32 cellular contexts compared by ENCODE assay signal in the genomic region with DNA sequence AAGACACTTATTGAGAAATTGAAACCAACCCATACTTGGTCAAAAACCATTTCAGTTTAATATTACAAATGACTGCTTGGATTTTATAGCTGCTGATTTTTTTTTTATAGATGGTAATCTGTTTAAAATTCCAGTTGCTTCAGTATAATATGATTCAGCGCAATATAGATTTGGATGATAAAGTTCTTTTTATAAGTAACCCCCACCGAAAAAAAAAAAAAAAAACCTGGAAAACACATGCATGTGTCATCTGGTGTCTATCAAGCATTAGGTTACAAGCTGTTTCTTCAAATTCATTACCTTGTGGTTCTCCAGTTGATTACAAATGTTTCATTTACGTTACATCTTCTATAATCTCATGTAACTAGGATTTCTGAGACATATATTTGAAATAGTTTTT.
"Had no signal": no experiment of that assay in that cellular context is flagged by ENCODE, and none has a peak within 500 bp of the region (broad histone marks: within the 10 kb centered on the region; RNA-seq: fewer than 3 reads in every experiment).

No MANE protein-coding gene starts in this region.

- DNase-seq: activated B cell treated with CpG ODN at 0.5 μM for 24 hours; activated CD4-positive, alpha-beta T cell treated with anti-CD3 and anti-CD28 coated beads for 48 hours; activated CD4-positive, alpha-beta T cell treated with anti-CD3 and anti-CD28 coated beads, Interleukin-2, amount 50 U/mL, for 1 hour; activated CD4-positive, alpha-beta T cell treated with anti-CD3 and anti-CD28 coated beads, Interleukin-2, amount 50 U/mL, for 48 hours; activated CD8-positive, alpha-beta memory T cell treated with anti-CD3 and anti-CD28 coated beads for 24 hours; activated CD8-positive, alpha-beta T cell treated with anti-CD3 and anti-CD28 coated beads for 36 hours; activated effector memory CD4-positive, alpha-beta T cell treated with Interleukin-2 at 50 U/mL for 16 hours; activated gamma-delta T cell treated with Interleukin-2 at 50 U/mL for 16 hours; activated naive CD4-positive, alpha-beta T cell treated with anti-CD3 and anti-CD28 coated beads, Interleukin-2, amount 50 U/mL, for 16 hours; activated naive CD4-positive, alpha-beta T cell treated with Interleukin-2 at 50 U/mL for 16 hours; activated T-cell treated with anti-CD3 and anti-CD28 coated beads, Interleukin-2, amount 50 U/mL, for 4 hours; amniotic stem cell; anterior cingulate cortex; brain microvascular endothelial cell; caudate nucleus; cortex of kidney; dermis blood vessel endothelial cell; effector CD4-positive, alpha-beta T cell; effector memory CD8-positive, alpha-beta T cell; erythroblast; foreskin keratinocyte; heart right ventricle; T1000; WERI-Rb-1 had no signal

- H3K27me3 ChIP-seq: brain microvascular endothelial cell, esophagus muscularis mucosa, foreskin keratinocyte, gastroesophageal sphincter, heart right ventricle, hepatocyte had no signal

- H3K36me3 ChIP-seq: brain microvascular endothelial cell, esophagus muscularis mucosa, gastroesophageal sphincter, heart right ventricle, WERI-Rb-1 had no signal

- H2AFZ ChIP-seq: hepatocyte had no signal

- H3K4me2 ChIP-seq: hepatocyte had no signal

- H3K4me1 ChIP-seq: esophagus muscularis mucosa, foreskin keratinocyte, gastroesophageal sphincter, heart right ventricle had no signal

- H3K27ac ChIP-seq: brain microvascular endothelial cell, esophagus muscularis mucosa, foreskin keratinocyte, gastroesophageal sphincter, heart right ventricle, hepatocyte, WERI-Rb-1 had no signal

- ATAC-seq: activated CD4-positive, CD25-positive, alpha-beta regulatory T cell treated with anti-CD3 and anti-CD28 coated beads, Interleukin-2, amount 50 U/mL, for 24 hours; activated CD8-positive, alpha-beta T cell treated with anti-CD3 and anti-CD28 coated beads for 36 hours; activated T-cell treated with anti-CD3 and anti-CD28 coated beads, Interleukin-2, amount 50 U/mL, for 4 hours; activated T-helper 17 cell treated with anti-CD3 and anti-CD28 coated beads, Interleukin-2, amount 50 U/mL, for 72 hours; effector memory CD8-positive, alpha-beta T cell; foreskin keratinocyte; gastroesophageal sphincter; heart right ventricle had no signal

- H3K4me3 ChIP-seq: esophagus muscularis mucosa, gastroesophageal sphincter, heart right ventricle, hepatocyte had no signal

- H3K79me2 ChIP-seq: hepatocyte had no signal

- H3K9me3 ChIP-seq: esophagus muscularis mucosa, gastroesophageal sphincter, heart right ventricle had no signal

- FAIRE-seq: astrocyte, bronchial epithelial cell, colon had no signal
